ENCODE assay signal across 8 cellular contexts in genomic region chr19:40968065-40968464, GRCh38. TPM values are rescaled to one million over a fixed set of nuclear protein-coding genes. Genes with fewer than 3 reads are reported as not detected.
"Had no signal": no experiment of that assay in that cellular context is flagged by ENCODE, and none has a peak within 500 bp of the region (broad histone marks: within the 10 kb centered on the region; RNA-seq: fewer than 3 reads in every experiment).

No MANE protein-coding gene starts in this region.

RNA-seq across cellular contexts. Expression of gene CYP2B6, which starts 23.0 kb away (rescaled TPM):
- total RNA-seq: OCI-LY7, PC-3, PC-9, Right ventricle myocardium inferior, RPMI7951, SJCRH30, SJSA1 had no signal
- polyA plus RNA-seq: SK-N-SH had no signal
